9 cellular contexts compared by ENCODE assay signal in the genomic region with DNA sequence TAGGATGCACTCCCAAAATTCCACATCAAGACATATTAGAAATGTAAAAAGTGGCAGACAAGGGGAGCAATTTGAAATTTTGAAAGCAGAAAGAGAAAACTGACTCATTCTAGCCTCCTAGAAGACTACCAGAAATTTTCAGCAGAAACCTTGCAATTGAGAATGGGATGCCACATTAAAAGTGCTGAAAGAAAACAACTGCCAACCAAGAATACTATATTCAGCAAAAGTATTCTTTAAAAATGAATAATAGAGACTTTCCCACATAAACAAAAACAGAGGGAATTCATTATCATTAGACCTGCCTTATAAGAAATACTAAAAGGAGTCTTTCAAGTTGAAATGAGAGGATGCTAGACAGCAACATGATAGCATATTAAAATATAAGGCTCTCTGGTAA.
"Had no signal": no experiment of that assay in that cellular context is flagged by ENCODE, and none has a peak within 500 bp of the region (broad histone marks: within the 10 kb centered on the region; RNA-seq: fewer than 3 reads in every experiment).

No MANE protein-coding gene starts in this region.

- H3K9me3 ChIP-seq: HAP-1 had no signal

- ATAC-seq: HCT116 had no signal

- H3K36me3 ChIP-seq: HAP-1 had no signal

- H3K4me1 ChIP-seq: HAP-1 had no signal

- H3K4me3 ChIP-seq: GM23248, HAP-1 had no signal

- H3K27ac ChIP-seq: GM23248, HL-60, KMS-11 had no signal

- DNase-seq: GM23248, GOT3, H7, Karpas-422, KBM-7 had no signal
